ENCODE assay signal across 8 cellular contexts in the genomic region with DNA sequence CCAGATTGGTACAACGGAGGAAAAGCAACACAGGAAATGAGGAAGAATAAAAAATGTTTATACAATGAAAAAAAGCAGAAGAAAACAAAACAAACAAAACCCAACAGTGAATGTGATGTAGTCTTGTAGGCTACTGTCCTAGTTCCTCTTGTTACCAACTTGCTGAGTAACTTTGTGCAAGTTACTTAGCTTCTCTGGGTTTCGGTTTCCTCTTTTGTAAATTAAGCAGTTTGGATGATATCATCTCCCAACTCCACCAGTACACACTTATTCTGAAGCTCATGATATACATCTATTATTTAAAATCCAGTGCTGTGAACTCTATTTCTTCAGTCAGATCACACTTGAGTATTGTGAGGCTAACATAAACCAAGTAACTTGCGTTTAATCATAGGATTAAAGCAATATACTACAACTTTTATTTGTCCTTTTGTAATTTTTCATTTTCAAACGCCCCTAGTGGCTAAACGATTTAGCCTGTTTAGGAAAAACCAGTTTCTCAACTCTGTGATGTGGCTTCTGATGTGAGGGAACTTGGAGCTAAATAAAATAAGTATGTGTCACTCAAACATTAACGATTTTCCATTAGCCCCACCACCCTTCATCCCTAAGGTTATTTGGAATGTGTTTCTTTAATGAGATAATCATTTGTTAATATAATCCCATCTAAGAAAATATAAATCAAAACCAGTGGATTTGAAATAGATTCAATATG. TPM values are rescaled to one million over a fixed set of nuclear protein-coding genes. Genes with fewer than 3 reads are reported as not detected.
DNase-seq lines count a peak whose midpoint lies in the region; ATAC-seq, FAIRE-seq and TF ChIP-seq lines count a peak whose summit lies in the region.
"Had no signal": no experiment of that assay in that cellular context is flagged by ENCODE, and none has a peak within 500 bp of the region (broad histone marks: within the 10 kb centered on the region; RNA-seq: fewer than 3 reads in every experiment).

No MANE protein-coding gene starts in this region.

- WGBS in pancreas, 2 donors, result 1% methylated on average over 6 of the region's 6 CpGs

- peak; percentile 59 for FAIRE-seq in pancreas (lab: Jason Lieb, UNC)
- FAIRE-seq: colon had no signal

- peak; percentile 6 to 21 (median 9) for ATAC-seq in pancreas

- TF ChIP-seq CTCF in epithelial cell of esophagus (IDR thresholded peaks at IDR 0.05; ENCODE audit: insufficient read depth, low read depth, low read length, missing control alignments) (peak; percentile 69), pancreas (IDR thresholded peaks at IDR 0.05) (peak; percentile 42 to 66 (median 60))

- peak overlapping the region; percentile 98 to 100 (median 100) for H3K27ac ChIP-seq in pancreas

- peaks cover 0 to 8% (median 0%) of the 10 kb centered on the region in 3 donors for H3K36me3 ChIP-seq in pancreas

- no peaks in the 10 kb centered on the region for H3K9me3 ChIP-seq in pancreas

- in situ Hi-C loops in KBM-7 (cut with MboI; ENCODE audit: low pct_unique_long_range_greater_than_20kb, low sequenced_read_pairs), result no loop called here

- H3K4me1 ChIP-seq in pancreas, result peaks cover 16 to 42% (median 34%) of the 10 kb centered on the region in 3 donors

- intact Hi-C loops in pancreas (cut with DNase I), result no loop called here

- no peaks in the 10 kb centered on the region for H3K27me3 ChIP-seq in pancreas

- peak; percentile 68 for DNase-seq in EL
- DNase-seq in KBM-7, result peak; percentile 80
- peak; percentile 83 for DNase-seq in SKM-1 (lab: John Stamatoyannopoulos, UW; ENCODE audit: unreplicated experiment)
- DNase-seq in epithelial cell of esophagus (ENCODE audit: low read depth), result peak; percentile 89
- DNase-seq in pancreas, result peak in 1 of 6 donors; percentile 21
- no peak for DNase-seq in NCI-H1092 treated with DMSO at 0.1 percent for 48 hours (lab: John Stamatoyannopoulos, UW)
- DNase-seq in activated effector memory CD4-positive, alpha-beta T cell treated with Interleukin-2 at 50 U/mL for 16 hours, result no peak

- H3K4me3 ChIP-seq in epithelial cell of esophagus (ENCODE audit: low read length), result no peak overlapping the region
- peak overlapping the region in 2 of 4 donors; percentile 61 to 62 for H3K4me3 ChIP-seq in pancreas

RNA-seq across cellular contexts. Expression of a gene that starts 1.4 kb away (rescaled TPM):
- 10 to 100 TPM; 12.8 to 18.0 (median 14.0) TPM for total RNA-seq in pancreas
- polyA plus RNA-seq in pancreas, result 10 to 100 TPM; 28.7 to 28.9 TPM

RNA-seq across cellular contexts. Expression of a gene that starts 18.2 kb away (rescaled TPM):
- total RNA-seq in pancreas, result 10 to 100 TPM; 18.0 to 23.2 (median 19.6) TPM
- 10 to 100 TPM; 25.5 to 29.8 TPM for polyA plus RNA-seq in pancreas

Comparison
In these comparisons a context has a peak if more than half of its experiments do, and no peak if none do; other contexts are left out.
1. DNase-seq: peak in EL (single experiment), KBM-7 (single experiment), SKM-1 (single experiment) and epithelial cell of esophagus (single experiment); none in NCI-H1092 treated with DMSO at 0.1 percent for 48 hours (single experiment) and activated effector memory CD4-positive, alpha-beta T cell treated with Interleukin-2 at 50 U/mL for 16 hours (single experiment).